Comparison of ENCODE assay signal across 24 cellular contexts in the genomic region with DNA sequence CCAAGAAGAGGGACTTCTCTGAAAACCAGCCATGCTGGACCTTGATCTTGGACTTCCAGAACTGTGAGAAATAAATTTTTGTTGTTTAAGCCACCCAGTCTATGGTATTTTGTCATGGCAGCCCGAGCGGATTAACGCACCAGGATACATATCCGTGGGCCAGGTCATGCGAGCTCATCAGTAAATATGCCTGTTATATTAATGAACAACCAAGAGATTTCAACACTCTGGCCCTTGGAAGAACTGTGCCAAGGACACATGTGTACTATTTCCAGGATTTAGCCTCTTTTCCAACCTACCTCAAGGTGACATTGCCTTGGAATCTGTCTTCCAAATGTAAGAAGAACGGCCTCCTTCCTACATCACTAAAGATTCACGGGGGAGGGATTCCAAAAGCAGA.
"Had no signal": no experiment of that assay in that cellular context is flagged by ENCODE, and none has a peak within 500 bp of the region (broad histone marks: within the 10 kb centered on the region; RNA-seq: fewer than 3 reads in every experiment).

No MANE protein-coding gene starts in this region.

- H3K27ac ChIP-seq: HL-60, PC-9, Peyer's patch, SJCRH30 had no signal

- H3K27me3 ChIP-seq: Peyer's patch, SJCRH30 had no signal

- H3K36me3 ChIP-seq: Peyer's patch, SJCRH30 had no signal

- DNase-seq: KBM-7; MV-4-11; NCI-H1048; NCI-H1105; NCI-H1417; NCI-H146; NCI-H1694 treated with DMSO at 0.1 percent for 48 hours; NCI-H1930; NCI-H2081; NCI-H2107; NCI-H2227 treated with DMSO at 0.1 percent for 48 hours; NCI-H524; NCI-H526 treated with DMSO at 0.1 percent for 48 hours; NCI-H774; NK-92 treated with Interleukin-12 subunit alpha and Interleukin-12 subunit beta, amount 100 ng/mL, for 24 hours; OCI-M1; PC-9; Peyer's patch; SHP77 treated with DMSO at 0.1 percent for 48 hours; SJCRH30 had no signal

- H2AFZ ChIP-seq: PC-9 had no signal

- H3K4me2 ChIP-seq: PC-9 had no signal

- H3K9me3 ChIP-seq: Peyer's patch, SJCRH30 had no signal

- FAIRE-seq: HTR-8/SVneo had no signal

- ATAC-seq: Right ventricle myocardium inferior, SK-N-SH treated with all-trans-retinoic acid at 6 μM for 48 hours had no signal

- H3K4me3 ChIP-seq: PC-9, Peyer's patch, SJCRH30 had no signal

- H3K4me1 ChIP-seq: SJCRH30 had no signal
